ENCODE assay signal across 8 cellular contexts in the genomic region with DNA sequence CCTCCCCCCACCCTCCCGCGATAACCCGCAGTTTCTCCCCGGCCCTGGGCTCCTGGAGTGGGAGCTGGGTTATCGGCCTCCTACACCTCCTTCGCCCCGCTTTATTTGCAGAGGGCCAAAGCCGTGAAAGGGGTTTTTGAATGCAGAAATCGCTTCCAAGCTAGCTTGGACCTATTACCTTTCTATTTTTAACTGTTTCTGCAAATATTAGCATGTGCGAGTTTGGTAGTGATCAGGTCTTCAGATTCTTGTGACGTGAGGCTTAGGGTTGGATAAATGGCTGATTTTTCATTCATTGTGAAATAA. TPM values are rescaled to one million over a fixed set of nuclear protein-coding genes. Genes with fewer than 3 reads are reported as not detected.
DNase-seq lines count a peak whose midpoint lies in the region; ATAC-seq and TF ChIP-seq lines count a peak whose summit lies in the region.

No MANE protein-coding gene starts in this region.

- H3K36me3 ChIP-seq in HUES6 (ENCODE audit: control insufficient read depth, insufficient read depth, low read length) (peaks cover 23% of the 10 kb centered on the region), muscle layer of colon (ENCODE audit: insufficient read depth, low read length) (no peaks in the 10 kb centered on the region)

- H3K4me1 ChIP-seq in HUES6 (ENCODE audit: control insufficient read depth, insufficient read depth, low read length), result peaks cover 13% of the 10 kb centered on the region
- peaks cover 40% of the 10 kb centered on the region for H3K4me1 ChIP-seq in muscle layer of colon (ENCODE audit: insufficient read depth, low read length)

- ATAC-seq in HG03460 (IDR thresholded peaks at IDR 0.05; ENCODE audit: unreplicated experiment), result no peak
- no peak for ATAC-seq in left colon

- H3K27me3 ChIP-seq in HUES6 (ENCODE audit: control insufficient read depth, insufficient read depth, low read length), result no peaks in the 10 kb centered on the region
- H3K27me3 ChIP-seq in muscle layer of colon (ENCODE audit: control insufficient read depth in 1 of 2, insufficient read depth in 2 of 2, low read length in 2 of 2), result no peaks in the 10 kb centered on the region

- H3K27ac ChIP-seq in HUES6 (ENCODE audit: low read depth, low read length) (peak overlapping the region; percentile 99; the same call in 1 of the 2 replicates), muscle layer of colon (ENCODE audit: low read depth, low read length) (peak overlapping the region; percentile 95)

- H3K9ac ChIP-seq in HUES6 (ENCODE audit: low read length) (peak overlapping the region; percentile 99), muscle layer of colon (ENCODE audit: low read length) (peak overlapping the region; percentile 63)

- DNase-seq in AG09309 (ENCODE audit: low read depth) (no peak), cardiac fibroblast (ENCODE audit: low read depth in 2 of 2) (no peak), left colon (no peak), KBM-7 (no peak), HCEC 1CT (no peak)

- H3K9me3 ChIP-seq in HUES6 (ENCODE audit: control insufficient read depth, insufficient read depth, low read depth, low read length) (no peaks in the 10 kb centered on the region), muscle layer of colon (ENCODE audit: low read length) (no peaks in the 10 kb centered on the region)

- intact Hi-C loops in left colon (cut with DNase I, micrococcal nuclease), result no loop called here

- in situ Hi-C loops in KBM-7 (cut with MboI; ENCODE audit: low pct_unique_long_range_greater_than_20kb, low sequenced_read_pairs), result no loop called here

- no peak for TF ChIP-seq CTCF in AG09309 (IDR thresholded peaks at IDR 0.05; ENCODE audit: control insufficient read depth, insufficient read depth, low read depth, low read length, missing control alignments)
- no peak for TF ChIP-seq CTCF in cardiac fibroblast (IDR thresholded peaks at IDR 0.05; ENCODE audit: low read depth, low read length)

- peak overlapping the region; percentile 91 for H3K4me3 ChIP-seq in AG09309 (ENCODE audit: control insufficient read depth, low read depth, low read length)
- peak overlapping the region; percentile 95 for H3K4me3 ChIP-seq in HUES6 (ENCODE audit: low read depth, low read length)
- H3K4me3 ChIP-seq in cardiac fibroblast (replicated peaks in 1 of 2; ENCODE audit: low read depth in 2 of 2, low read length in 2 of 2), result peak overlapping the region; percentile 80 to 90
- peak overlapping the region; percentile 58 to 87 for H3K4me3 ChIP-seq in muscle layer of colon (ENCODE audit: low read depth in 1 of 2, low read length in 2 of 2)

RNA-seq across cellular contexts. Expression of a gene that starts 1.3 kb away (rescaled TPM):
- 10 to 100 TPM; 72.0 to 85.0 TPM for total RNA-seq in left colon
